ENCODE assay signal across 8 cellular contexts in the genomic region with DNA sequence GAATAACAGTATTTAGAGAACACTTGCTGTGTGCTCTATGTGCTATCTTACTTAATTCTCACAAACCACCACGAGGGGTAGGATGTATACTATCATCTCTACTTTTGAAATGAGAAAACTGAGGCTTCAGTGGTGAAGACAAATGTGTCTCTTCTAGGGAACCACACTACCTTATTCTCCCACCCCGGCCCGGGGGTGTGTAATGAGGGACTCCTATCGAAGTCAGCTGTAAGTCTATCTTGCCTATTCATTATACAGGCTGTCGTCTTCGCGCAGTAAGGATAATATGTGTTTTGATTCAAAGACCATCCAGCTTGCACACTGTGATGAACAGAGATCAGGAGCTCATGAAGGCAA. TPM values are rescaled to one million over a fixed set of nuclear protein-coding genes. Genes with fewer than 3 reads are reported as not detected.
DNase-seq lines count a peak whose midpoint lies in the region; ATAC-seq lines count a peak whose summit lies in the region.

No MANE protein-coding gene starts in this region.

- peaks cover 7% of the 10 kb centered on the region; the same call in 1 of the 2 replicates for H3K9me3 ChIP-seq in HUES6 (ENCODE audit: control insufficient read depth, insufficient read depth, low read depth, low read length)

- peaks cover 53% of the 10 kb centered on the region for H3K36me3 Mint-ChIP-seq in activated T-helper 17 cell treated with anti-CD3 and anti-CD28 coated beads, Interleukin-2, amount 50 U/mL, for 72 hours (ENCODE audit: low read depth)

- no peaks in the 10 kb centered on the region for H3K27me3 Mint-ChIP-seq in activated T-helper 17 cell treated with anti-CD3 and anti-CD28 coated beads, Interleukin-2, amount 50 U/mL, for 72 hours

- DNase-seq in COLO668 (lab: John Stamatoyannopoulos, UW; ENCODE audit: unreplicated experiment) (peak; percentile 24), kidney glomerular epithelial cell (lab: John Stamatoyannopoulos, UW) (peak; percentile 13), NCI-H2227 treated with DMSO at 0.1 percent for 48 hours (lab: John Stamatoyannopoulos, UW) (no peak), HuH-7.5 (ENCODE audit: low spot score) (no peak), NCI-H1417 (lab: John Stamatoyannopoulos, UW) (no peak)
- DNase-seq in stimulated activated naive CD4-positive, alpha-beta T cell treated with Interleukin-2 at 50 U/mL for 16 hours (lab: John Stamatoyannopoulos, UW) = peak; percentile 74

- peaks cover 31% of the 10 kb centered on the region for H3K4me1 Mint-ChIP-seq in activated T-helper 17 cell treated with anti-CD3 and anti-CD28 coated beads, Interleukin-2, amount 50 U/mL, for 72 hours

- H3K27ac ChIP-seq in HUES6 (ENCODE audit: low read depth, low read length) = no peak overlapping the region

- H3K9ac ChIP-seq in HUES6 (ENCODE audit: low read length) = peak overlapping the region; percentile 91

- peak; percentile 60 for ATAC-seq in activated T-helper 17 cell treated with anti-CD3 and anti-CD28 coated beads, Interleukin-2, amount 50 U/mL, for 72 hours (replicated peaks)

- peak overlapping the region; percentile 80 for H3K27ac Mint-ChIP-seq in activated T-helper 17 cell treated with anti-CD3 and anti-CD28 coated beads, Interleukin-2, amount 50 U/mL, for 72 hours

- no peaks in the 10 kb centered on the region for H3K9me3 Mint-ChIP-seq in activated T-helper 17 cell treated with anti-CD3 and anti-CD28 coated beads, Interleukin-2, amount 50 U/mL, for 72 hours

- peaks cover 3% of the 10 kb centered on the region; the same call in 1 of the 2 replicates for H3K27me3 ChIP-seq in HUES6 (ENCODE audit: control insufficient read depth, insufficient read depth, low read length)

- H3K36me3 ChIP-seq in HUES6 (ENCODE audit: control insufficient read depth, insufficient read depth, low read length) = peaks cover 22% of the 10 kb centered on the region

- H3K4me3 Mint-ChIP-seq in activated T-helper 17 cell treated with anti-CD3 and anti-CD28 coated beads, Interleukin-2, amount 50 U/mL, for 72 hours = peak overlapping the region; percentile 88

- peaks cover 10% of the 10 kb centered on the region; the same call in 1 of the 2 replicates for H3K4me1 ChIP-seq in HUES6 (ENCODE audit: control insufficient read depth, insufficient read depth, low read length)

- peak overlapping the region; percentile 91 for H3K4me3 ChIP-seq in HUES6 (ENCODE audit: low read depth, low read length)

RNA-seq across cellular contexts. Expression of gene NOP14, which starts 1.1 kb away (rescaled TPM):
- total RNA-seq in activated T-helper 17 cell treated with anti-CD3 and anti-CD28 coated beads, Interleukin-2, amount 50 U/mL, for 72 hours = 10 to 100 TPM; 86.5 to 96.8 TPM

RNA-seq across cellular contexts. Expression of gene GRK4, which starts 1.3 kb away (rescaled TPM):
- 1 to 10 TPM; 3.2 to 5.7 TPM for total RNA-seq in activated T-helper 17 cell treated with anti-CD3 and anti-CD28 coated beads, Interleukin-2, amount 50 U/mL, for 72 hours

Comparison
In these comparisons a context has a peak if more than half of its experiments do, and no peak if none do; other contexts are left out.
1. DNase-seq: peak in COLO668 (single experiment), kidney glomerular epithelial cell (single experiment) and stimulated activated naive CD4-positive, alpha-beta T cell treated with Interleukin-2 at 50 U/mL for 16 hours (single experiment); none in NCI-H2227 treated with DMSO at 0.1 percent for 48 hours (single experiment), HuH-7.5 (single experiment) and NCI-H1417 (0 of 3).